14 cellular contexts compared by ENCODE assay signal in genomic region chr2:214128040-214128439, GRCh38.
"Had no signal": no experiment of that assay in that cellular context is flagged by ENCODE, and none has a peak within 500 bp of the region (broad histone marks: within the 10 kb centered on the region; RNA-seq: fewer than 3 reads in every experiment).

No MANE protein-coding gene starts in this region.

- H3K4me3 ChIP-seq: heart right ventricle, skin epidermis, stomach, thoracic aorta had no signal

- H3K27ac Mint-ChIP-seq: activated CD8-positive, alpha-beta memory T cell treated with anti-CD3 and anti-CD28 coated beads, Interleukin-2, amount 10 ng/mL, durations not matched to agents 7 days and 5 days; activated naive CD4-positive, alpha-beta T cell treated with anti-CD3 and anti-CD28 coated beads, Interleukin-2, amount 50 U/mL, for 72 hours; activated T-cell treated with anti-CD3 and anti-CD28 coated beads, Interleukin-2, amount 50 U/mL, for 24 hours; mesothelial cell of epicardium; T-helper 2 cell treated with Interferon-gamma antibody and Interleukin-4, amounts not matched to agents 5 μg/mL and 100 μg/mL, for 36 hours had no signal

- H3K4me1 ChIP-seq: heart right ventricle, stomach had no signal

- H3K36me3 Mint-ChIP-seq: activated CD8-positive, alpha-beta memory T cell treated with anti-CD3 and anti-CD28 coated beads, Interleukin-2, amount 10 ng/mL, durations not matched to agents 7 days and 5 days; activated naive CD4-positive, alpha-beta T cell treated with anti-CD3 and anti-CD28 coated beads, Interleukin-2, amount 50 U/mL, for 72 hours; mesothelial cell of epicardium had no signal

- ATAC-seq: activated CD8-positive, alpha-beta memory T cell treated with anti-CD3 and anti-CD28 coated beads, Interleukin-2, amount 10 ng/mL, durations not matched to agents 7 days and 5 days; activated naive CD4-positive, alpha-beta T cell treated with anti-CD3 and anti-CD28 coated beads, Interleukin-2, amount 50 U/mL, for 72 hours had no signal

- H3K9me3 ChIP-seq: stomach, thoracic aorta had no signal

- DNase-seq: activated CD4-positive, alpha-beta T cell treated with anti-CD3 and anti-CD28 coated beads, Interleukin-2, amount 50 U/mL, for 4 hours; activated CD4-positive, CD25-positive, alpha-beta regulatory T cell treated with anti-CD3 and anti-CD28 coated beads, Interleukin-2, amount 50 U/mL, for 72 hours; activated CD8-positive, alpha-beta memory T cell treated with anti-CD3 and anti-CD28 coated beads, Interleukin-2, amount 10 ng/mL, durations not matched to agents 7 days and 5 days; activated effector memory CD4-positive, alpha-beta T cell treated with anti-CD3 and anti-CD28 coated beads, Interleukin-2, amount 50 U/mL, for 16 hours; activated T-cell treated with anti-CD3 and anti-CD28 coated beads, Interleukin-2, amount 50 U/mL, for 24 hours; heart right ventricle; posterior cingulate gyrus; stimulated activated CD4-positive, alpha-beta T cell treated with anti-CD3 and anti-CD28 coated beads, Interleukin-4, amount 100 ng/mL, for 4 hours; stomach had no signal

- H3K4me1 Mint-ChIP-seq: activated CD8-positive, alpha-beta memory T cell treated with anti-CD3 and anti-CD28 coated beads, Interleukin-2, amount 10 ng/mL, durations not matched to agents 7 days and 5 days; mesothelial cell of epicardium had no signal

- H3K27ac ChIP-seq: heart right ventricle, skin epidermis, stomach, thoracic aorta had no signal

- H3K27me3 Mint-ChIP-seq: activated CD8-positive, alpha-beta memory T cell treated with anti-CD3 and anti-CD28 coated beads, Interleukin-2, amount 10 ng/mL, durations not matched to agents 7 days and 5 days; activated T-cell treated with anti-CD3 and anti-CD28 coated beads, Interleukin-2, amount 50 U/mL, for 24 hours had no signal

- H3K9me3 Mint-ChIP-seq: T-helper 2 cell treated with Interferon-gamma antibody and Interleukin-4, amounts not matched to agents 5 μg/mL and 100 μg/mL, for 36 hours had no signal

- H3K27me3 ChIP-seq: heart right ventricle, stomach had no signal

- H3K4me3 Mint-ChIP-seq: activated CD8-positive, alpha-beta memory T cell treated with anti-CD3 and anti-CD28 coated beads, Interleukin-2, amount 10 ng/mL, durations not matched to agents 7 days and 5 days; activated T-cell treated with anti-CD3 and anti-CD28 coated beads, Interleukin-2, amount 50 U/mL, for 24 hours; mesothelial cell of epicardium; T-helper 2 cell treated with Interferon-gamma antibody and Interleukin-4, amounts not matched to agents 5 μg/mL and 100 μg/mL, for 36 hours had no signal

- H3K36me3 ChIP-seq: heart right ventricle, stomach, thoracic aorta had no signal
